9 cellular contexts compared by ENCODE assay signal in genomic region chr6:28211840-28212509, GRCh38. TPM values are rescaled to one million over a fixed set of nuclear protein-coding genes. Genes with fewer than 3 reads are reported as not detected.
DNase-seq lines count a peak whose midpoint lies in the region; ATAC-seq and TF ChIP-seq lines count a peak whose summit lies in the region.
"Had no signal": no experiment of that assay in that cellular context is flagged by ENCODE, and none has a peak within 500 bp of the region (broad histone marks: within the 10 kb centered on the region; RNA-seq: fewer than 3 reads in every experiment).

No MANE protein-coding gene starts in this region.

- peak overlapping the region; percentile 68 for H3K27ac Mint-ChIP-seq in Calu3 (ENCODE audit: unreplicated experiment)

- peaks cover 6% of the 10 kb centered on the region; the same call in 1 of the 2 replicates for H3K4me1 ChIP-seq in iPS-20b (ENCODE audit: insufficient read depth, low read length)

- intact Hi-C loops in Calu3 (cut with micrococcal nuclease; ENCODE audit: unreplicated experiment) = loop anchor here (2.0 to 10.0 kb wide), 4 partner anchors 71 to 310 kb away; partner anchors contain the start of gene ZKSCAN8

- CTCF ChIA-PET in Calu3 (lab: Charles Lee) = no interaction called here

- no peak for TF ChIP-seq CTCF in Calu3 (IDR thresholded peaks at IDR 0.05; ENCODE audit: unreplicated experiment)
- TF ChIP-seq CTCF in VCaP (conservative IDR thresholded peaks at IDR 0.05) = no peak

- no peaks in the 10 kb centered on the region for H3K36me3 ChIP-seq in iPS-20b (ENCODE audit: insufficient read depth, low read depth, low read length)

- H3K27me3 Mint-ChIP-seq in Calu3 (ENCODE audit: unreplicated experiment) = no peaks in the 10 kb centered on the region

- no TSS peak for BruUV-seq in Calu3 (replicated peaks; lab: Mats Ljungman, UMichigan)

- peaks cover 11% of the 10 kb centered on the region for H3K36me3 Mint-ChIP-seq in Calu3 (ENCODE audit: insufficient read depth, unreplicated experiment)

- H3K27me3 ChIP-seq in iPS-20b (ENCODE audit: insufficient read depth, low read length) = peaks cover 99% of the 10 kb centered on the region

- peak overlapping the region; percentile 81 for H3K4me3 ChIP-seq in iPS-20b (ENCODE audit: low read length)
- H3K4me3 ChIP-seq: lung had no signal

- H3K27ac ChIP-seq in VCaP (peak overlapping the region; percentile 58), iPS-20b (ENCODE audit: low read length) (no peak overlapping the region)

- peaks cover 17% of the 10 kb centered on the region for H3K4me1 Mint-ChIP-seq in Calu3 (ENCODE audit: low read depth, unreplicated experiment)

- no peaks in the 10 kb centered on the region for H3K9me3 ChIP-seq in iPS-20b (ENCODE audit: insufficient read depth, low read depth, low read length)

- DNase-seq in Calu3 (peak; percentile 17), SHP77 treated with DMSO at 0.1 percent for 48 hours (lab: John Stamatoyannopoulos, UW) (no peak), NCI-H446 treated with DMSO at 0.1 percent for 48 hours (lab: John Stamatoyannopoulos, UW) (no peak), left lobe of liver (ENCODE audit: low spot score) (no peak)

- H3K4me3 Mint-ChIP-seq in Calu3 (ENCODE audit: low read depth, unreplicated experiment) = peak overlapping the region; percentile 71

- H3K9ac ChIP-seq in iPS-20b (ENCODE audit: low read depth, low read length) = peak overlapping the region; percentile 50; the same call in 1 of the 2 replicates

- ATAC-seq in HG02588 (IDR thresholded peaks at IDR 0.05; ENCODE audit: unreplicated experiment) = peak; percentile 13
- no peak for ATAC-seq in GM18873 (IDR thresholded peaks at IDR 0.05; ENCODE audit: low FRiP score, unreplicated experiment)
- ATAC-seq in left lobe of liver = no peak

- no peaks in the 10 kb centered on the region for H3K9me3 Mint-ChIP-seq in Calu3 (ENCODE audit: low read depth, unreplicated experiment)

RNA-seq across cellular contexts. Expression of gene ZSCAN9, which starts 13.1 kb away (rescaled TPM):
- 24.6 and 25.8 TPM in 2 replicates for total RNA-seq in Calu3 (2022)
- total RNA-seq in left lobe of liver = 2.2 TPM

RNA-seq across cellular contexts. Expression of gene ZKSCAN4, which starts 40.1 kb away (rescaled TPM):
- total RNA-seq in Calu3 (2022) = 6.1 and 6.7 TPM in 2 replicates
- 2.6 TPM for total RNA-seq in left lobe of liver

RNA-seq across cellular contexts. Expression of gene NKAPL, which starts 47.1 kb away (rescaled TPM):
- total RNA-seq in Calu3 (2022) (not detected in 2 replicates), left lobe of liver (0.45 TPM)

RNA-seq across cellular contexts. Expression of gene ZSCAN26, which starts 55.0 kb away (rescaled TPM):
- 13.1 and 14.2 TPM in 2 replicates for total RNA-seq in Calu3 (2022)
- total RNA-seq in left lobe of liver = 5.5 TPM
